Comparison of ENCODE assay signal across 12 cellular contexts in genomic region chr1:154312229-154313065, GRCh38. TPM values are rescaled to one million over a fixed set of nuclear protein-coding genes. Genes with fewer than 3 reads are reported as not detected.
"Had no signal": no experiment of that assay in that cellular context is flagged by ENCODE, and none has a peak within 500 bp of the region (broad histone marks: within the 10 kb centered on the region; RNA-seq: fewer than 3 reads in every experiment).

No MANE protein-coding gene starts in this region.

RNA-seq across cellular contexts. Expression of gene AQP10, which starts 8.4 kb away (rescaled TPM):
- total RNA-seq: dermis microvascular lymphatic vessel endothelial cell, endodermal cell, esophagus mucosa, esophagus squamous epithelium, gastrocnemius medialis, glomerular endothelial cell, kidney epithelial cell, left cardiac atrium, lower leg skin, mesenteric fat pad, mucosa of descending colon, myocyte had no signal
